Comparison of ENCODE assay signal across 2 cellular contexts in the genomic region with DNA sequence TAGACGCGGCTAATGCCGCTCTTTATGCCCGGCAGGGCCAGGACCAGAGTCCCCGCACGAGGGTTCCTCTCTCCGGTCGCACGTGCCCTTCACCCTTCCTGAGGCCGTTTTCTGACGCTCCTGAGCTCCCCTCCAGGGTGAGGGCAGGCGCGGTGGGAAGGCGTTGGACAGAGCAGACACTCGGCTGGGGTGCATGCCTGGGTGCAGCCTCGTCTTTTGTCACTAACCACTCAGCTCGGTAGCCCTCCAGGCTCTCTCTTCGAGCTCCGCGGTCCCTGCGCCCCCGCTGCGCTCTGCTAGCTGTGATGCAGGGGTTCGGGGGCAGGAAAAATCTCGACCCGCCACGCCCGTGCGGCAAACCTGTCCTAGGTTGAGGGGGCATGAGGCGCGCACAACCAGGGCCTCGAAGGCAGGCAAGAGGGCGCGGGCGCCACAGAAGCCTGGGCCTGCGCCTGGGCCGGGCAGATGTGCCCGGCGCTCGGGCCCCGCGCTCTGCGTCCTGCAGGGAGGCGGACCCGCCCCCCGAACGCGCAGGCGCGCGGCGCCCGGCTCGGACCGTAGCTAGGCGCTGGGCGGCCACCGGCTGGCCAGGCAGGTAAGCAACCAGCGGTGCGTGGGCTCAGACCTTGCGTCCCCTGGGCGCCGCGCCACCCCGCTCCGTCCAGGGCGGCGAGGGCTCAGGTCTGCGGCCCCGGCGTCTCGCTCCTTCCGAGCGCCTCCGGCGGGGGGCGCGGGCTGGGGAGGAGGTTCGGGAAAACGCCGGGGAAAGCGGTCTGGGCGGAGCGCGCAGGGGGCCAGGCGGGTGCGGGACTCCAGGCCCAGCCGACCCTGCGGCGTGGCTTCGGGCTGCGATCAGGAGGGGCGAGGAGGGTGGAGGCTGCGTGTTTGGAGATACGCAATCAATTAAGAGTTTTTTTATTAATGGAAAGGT.
TF ChIP-seq lines count a peak whose summit lies in the region.

A gene (plus strand): TSS at position 548 of the 931 bp plus-strand sequence. CDS start 5,807 bp downstream, outside the sequence.

TF ChIP-seq in A549, 52 proteins besides CTCF, POLR2A, EP300 and RAD21 (continued from another document):
- TF ChIP-seq, protein P1, sequence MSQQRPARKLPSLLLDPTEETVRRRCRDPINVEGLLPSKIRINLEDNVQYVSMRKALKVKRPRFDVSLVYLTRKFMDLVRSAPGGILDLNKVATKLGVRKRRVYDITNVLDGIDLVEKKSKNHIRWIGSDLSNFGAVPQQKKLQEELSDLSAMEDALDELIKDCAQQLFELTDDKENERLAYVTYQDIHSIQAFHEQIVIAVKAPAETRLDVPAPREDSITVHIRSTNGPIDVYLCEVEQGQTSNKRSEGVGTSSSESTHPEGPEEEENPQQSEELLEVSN (IDR thresholded peaks at IDR 0.05; ENCODE audit: borderline replicate concordance, low read depth) = peak; percentile 89

TF ChIP-seq in liver, 16 proteins besides CTCF, POLR2A, EP300 and RAD21 (continued from another document):
- TF ChIP-seq, protein P2, sequence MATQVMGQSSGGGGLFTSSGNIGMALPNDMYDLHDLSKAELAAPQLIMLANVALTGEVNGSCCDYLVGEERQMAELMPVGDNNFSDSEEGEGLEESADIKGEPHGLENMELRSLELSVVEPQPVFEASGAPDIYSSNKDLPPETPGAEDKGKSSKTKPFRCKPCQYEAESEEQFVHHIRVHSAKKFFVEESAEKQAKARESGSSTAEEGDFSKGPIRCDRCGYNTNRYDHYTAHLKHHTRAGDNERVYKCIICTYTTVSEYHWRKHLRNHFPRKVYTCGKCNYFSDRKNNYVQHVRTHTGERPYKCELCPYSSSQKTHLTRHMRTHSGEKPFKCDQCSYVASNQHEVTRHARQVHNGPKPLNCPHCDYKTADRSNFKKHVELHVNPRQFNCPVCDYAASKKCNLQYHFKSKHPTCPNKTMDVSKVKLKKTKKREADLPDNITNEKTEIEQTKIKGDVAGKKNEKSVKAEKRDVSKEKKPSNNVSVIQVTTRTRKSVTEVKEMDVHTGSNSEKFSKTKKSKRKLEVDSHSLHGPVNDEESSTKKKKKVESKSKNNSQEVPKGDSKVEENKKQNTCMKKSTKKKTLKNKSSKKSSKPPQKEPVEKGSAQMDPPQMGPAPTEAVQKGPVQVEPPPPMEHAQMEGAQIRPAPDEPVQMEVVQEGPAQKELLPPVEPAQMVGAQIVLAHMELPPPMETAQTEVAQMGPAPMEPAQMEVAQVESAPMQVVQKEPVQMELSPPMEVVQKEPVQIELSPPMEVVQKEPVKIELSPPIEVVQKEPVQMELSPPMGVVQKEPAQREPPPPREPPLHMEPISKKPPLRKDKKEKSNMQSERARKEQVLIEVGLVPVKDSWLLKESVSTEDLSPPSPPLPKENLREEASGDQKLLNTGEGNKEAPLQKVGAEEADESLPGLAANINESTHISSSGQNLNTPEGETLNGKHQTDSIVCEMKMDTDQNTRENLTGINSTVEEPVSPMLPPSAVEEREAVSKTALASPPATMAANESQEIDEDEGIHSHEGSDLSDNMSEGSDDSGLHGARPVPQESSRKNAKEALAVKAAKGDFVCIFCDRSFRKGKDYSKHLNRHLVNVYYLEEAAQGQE (IDR thresholded peaks at IDR 0.05) = no peak
- TF ChIP-seq, protein P3, sequence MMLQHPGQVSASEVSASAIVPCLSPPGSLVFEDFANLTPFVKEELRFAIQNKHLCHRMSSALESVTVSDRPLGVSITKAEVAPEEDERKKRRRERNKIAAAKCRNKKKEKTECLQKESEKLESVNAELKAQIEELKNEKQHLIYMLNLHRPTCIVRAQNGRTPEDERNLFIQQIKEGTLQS (IDR thresholded peaks at IDR 0.05) = no peak
- no peak for TF ChIP-seq FOXA1 (IDR thresholded peaks at IDR 0.05)
- no peak for TF ChIP-seq EGR1 (IDR thresholded peaks at IDR 0.05; ENCODE audit: low read depth in 2 of 2)
- no peak for TF ChIP-seq YY1 (IDR thresholded peaks at IDR 0.05)
- TF ChIP-seq NR2F2 (IDR thresholded peaks at IDR 0.05) = no peak
- no peak for TF ChIP-seq FOXA2 (IDR thresholded peaks at IDR 0.05)
- no peak for TF ChIP-seq HNF4A (conservative IDR thresholded peaks at IDR 0.05)
- no peak for TF ChIP-seq RXRA (IDR thresholded peaks at IDR 0.05)
- no peak for TF ChIP-seq JUND (IDR thresholded peaks at IDR 0.05)
